8 cellular contexts compared by ENCODE assay signal in genomic region chr10:55348534-55348933, GRCh38.
"Had no signal": no experiment of that assay in that cellular context is flagged by ENCODE, and none has a peak within 500 bp of the region (broad histone marks: within the 10 kb centered on the region; RNA-seq: fewer than 3 reads in every experiment).

No MANE protein-coding gene starts in this region.

- ATAC-seq: K562 had no signal

- H3K27ac ChIP-seq: HL-60, KMS-11 had no signal

- H3K4me3 ChIP-seq: K562 had no signal

- H3K36me3 Mint-ChIP-seq: IgD-negative memory B cell had no signal

- H3K27ac Mint-ChIP-seq: IgD-negative memory B cell had no signal

- FAIRE-seq: HTR-8/SVneo, K562 had no signal

- H3K4me3 Mint-ChIP-seq: IgD-negative memory B cell had no signal

- H3K4me2 ChIP-seq: KMS-11 had no signal

- H3K27me3 Mint-ChIP-seq: IgD-negative memory B cell had no signal

- DNase-seq: Karpas-422, KBM-7, KG1 had no signal

- H3K9ac ChIP-seq: KMS-11 had no signal
